ENCODE assay signal across 1 cellular context in the genomic region with DNA sequence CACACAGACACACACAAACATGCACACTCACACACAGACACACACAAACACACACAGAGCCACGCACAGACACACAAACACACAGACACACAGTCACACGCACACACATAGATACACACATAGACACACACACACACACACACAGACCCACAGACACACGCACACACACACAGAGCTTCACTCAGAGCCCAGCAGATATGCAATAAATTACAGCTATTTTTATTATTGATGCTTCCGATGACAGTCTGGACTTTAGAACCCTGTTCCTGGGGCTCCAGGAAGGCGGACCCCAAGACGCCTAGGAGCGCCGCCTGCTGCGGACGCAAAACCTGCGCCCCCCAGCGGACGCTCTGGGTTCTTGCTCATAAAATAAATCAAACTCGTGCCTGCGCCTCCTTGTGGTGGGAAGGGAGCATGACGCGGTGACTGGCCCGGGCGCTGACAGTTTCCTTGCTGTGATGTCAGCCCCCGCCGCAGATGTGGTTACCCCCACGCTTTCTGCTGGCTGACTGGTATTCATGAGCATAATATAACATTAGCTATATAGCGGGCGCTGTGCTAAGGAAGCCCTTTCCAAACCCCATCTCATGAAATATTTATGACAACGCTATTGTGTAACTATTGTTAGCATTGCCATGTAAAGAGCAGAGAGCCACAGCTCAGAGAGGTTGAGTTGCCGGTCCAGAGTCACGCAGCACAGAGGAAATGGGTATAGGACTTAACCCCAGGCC.
TF ChIP-seq lines count a peak whose summit lies in the region.

No MANE protein-coding gene starts in this region.

TF ChIP-seq in K562, 482 proteins besides CTCF, POLR2A, EP300 and RAD21 (continued from another document and continues in another):
- TF ChIP-seq, protein P1, sequence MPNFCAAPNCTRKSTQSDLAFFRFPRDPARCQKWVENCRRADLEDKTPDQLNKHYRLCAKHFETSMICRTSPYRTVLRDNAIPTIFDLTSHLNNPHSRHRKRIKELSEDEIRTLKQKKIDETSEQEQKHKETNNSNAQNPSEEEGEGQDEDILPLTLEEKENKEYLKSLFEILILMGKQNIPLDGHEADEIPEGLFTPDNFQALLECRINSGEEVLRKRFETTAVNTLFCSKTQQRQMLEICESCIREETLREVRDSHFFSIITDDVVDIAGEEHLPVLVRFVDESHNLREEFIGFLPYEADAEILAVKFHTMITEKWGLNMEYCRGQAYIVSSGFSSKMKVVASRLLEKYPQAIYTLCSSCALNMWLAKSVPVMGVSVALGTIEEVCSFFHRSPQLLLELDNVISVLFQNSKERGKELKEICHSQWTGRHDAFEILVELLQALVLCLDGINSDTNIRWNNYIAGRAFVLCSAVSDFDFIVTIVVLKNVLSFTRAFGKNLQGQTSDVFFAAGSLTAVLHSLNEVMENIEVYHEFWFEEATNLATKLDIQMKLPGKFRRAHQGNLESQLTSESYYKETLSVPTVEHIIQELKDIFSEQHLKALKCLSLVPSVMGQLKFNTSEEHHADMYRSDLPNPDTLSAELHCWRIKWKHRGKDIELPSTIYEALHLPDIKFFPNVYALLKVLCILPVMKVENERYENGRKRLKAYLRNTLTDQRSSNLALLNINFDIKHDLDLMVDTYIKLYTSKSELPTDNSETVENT (CRISPR knock-in tag; IDR thresholded peaks at IDR 0.05) = no peak
- TF ChIP-seq, protein P2, sequence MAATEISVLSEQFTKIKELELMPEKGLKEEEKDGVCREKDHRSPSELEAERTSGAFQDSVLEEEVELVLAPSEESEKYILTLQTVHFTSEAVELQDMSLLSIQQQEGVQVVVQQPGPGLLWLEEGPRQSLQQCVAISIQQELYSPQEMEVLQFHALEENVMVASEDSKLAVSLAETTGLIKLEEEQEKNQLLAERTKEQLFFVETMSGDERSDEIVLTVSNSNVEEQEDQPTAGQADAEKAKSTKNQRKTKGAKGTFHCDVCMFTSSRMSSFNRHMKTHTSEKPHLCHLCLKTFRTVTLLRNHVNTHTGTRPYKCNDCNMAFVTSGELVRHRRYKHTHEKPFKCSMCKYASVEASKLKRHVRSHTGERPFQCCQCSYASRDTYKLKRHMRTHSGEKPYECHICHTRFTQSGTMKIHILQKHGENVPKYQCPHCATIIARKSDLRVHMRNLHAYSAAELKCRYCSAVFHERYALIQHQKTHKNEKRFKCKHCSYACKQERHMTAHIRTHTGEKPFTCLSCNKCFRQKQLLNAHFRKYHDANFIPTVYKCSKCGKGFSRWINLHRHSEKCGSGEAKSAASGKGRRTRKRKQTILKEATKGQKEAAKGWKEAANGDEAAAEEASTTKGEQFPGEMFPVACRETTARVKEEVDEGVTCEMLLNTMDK (IDR thresholded peaks at IDR 0.05; ENCODE audit: borderline replicate concordance, insufficient read depth, low read depth, low read length, poor library complexity, severe bottlenecking) = peak; percentile 78
- TF ChIP-seq ESRRA (IDR thresholded peaks at IDR 0.05; ENCODE audit: borderline replicate concordance, low read depth) = peak; percentile 23; the same call in 1 of the 2 replicates
- TF ChIP-seq NR2C2 (CRISPR knock-in tag; IDR thresholded peaks at IDR 0.05) = 0 out of 2 replicates have a peak, but pooled peaks have one; percentile 25
- TF ChIP-seq NR2C2 (tag; IDR thresholded peaks at IDR 0.05) = no peak
- no peak for TF ChIP-seq HOXB6 (CRISPR knock-in tag; IDR thresholded peaks at IDR 0.05; ENCODE audit: borderline replicate concordance)
- TF ChIP-seq GATAD2B (IDR thresholded peaks at IDR 0.05; ENCODE audit: borderline replicate concordance) = 0 out of 2 replicates have a peak, but pooled peaks have one; percentile 36
- TF ChIP-seq CREBBP (IDR thresholded peaks at IDR 0.05; ENCODE audit: low read depth, low read length) = no peak
- peak; percentile 43; the same call in 1 of the 2 replicates for TF ChIP-seq CTBP1 (IDR thresholded peaks at IDR 0.05; ENCODE audit: borderline replicate concordance)
- TF ChIP-seq ZNF707 (CRISPR knock-in tag; conservative IDR thresholded peaks at IDR 0.05) = no peak
- TF ChIP-seq KDM1A (IDR thresholded peaks at IDR 0.05) = peak; percentile 20 to 68; a peak in 2 of 4 replicates
- TF ChIP-seq, protein P3, sequence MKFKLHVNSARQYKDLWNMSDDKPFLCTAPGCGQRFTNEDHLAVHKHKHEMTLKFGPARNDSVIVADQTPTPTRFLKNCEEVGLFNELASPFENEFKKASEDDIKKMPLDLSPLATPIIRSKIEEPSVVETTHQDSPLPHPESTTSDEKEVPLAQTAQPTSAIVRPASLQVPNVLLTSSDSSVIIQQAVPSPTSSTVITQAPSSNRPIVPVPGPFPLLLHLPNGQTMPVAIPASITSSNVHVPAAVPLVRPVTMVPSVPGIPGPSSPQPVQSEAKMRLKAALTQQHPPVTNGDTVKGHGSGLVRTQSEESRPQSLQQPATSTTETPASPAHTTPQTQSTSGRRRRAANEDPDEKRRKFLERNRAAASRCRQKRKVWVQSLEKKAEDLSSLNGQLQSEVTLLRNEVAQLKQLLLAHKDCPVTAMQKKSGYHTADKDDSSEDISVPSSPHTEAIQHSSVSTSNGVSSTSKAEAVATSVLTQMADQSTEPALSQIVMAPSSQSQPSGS (CRISPR knock-in tag; IDR thresholded peaks at IDR 0.05) = no peak
- TF ChIP-seq GATAD2A (IDR thresholded peaks at IDR 0.05) = 0 out of 2 replicates have a peak, but pooled peaks have one; percentile 32
- TF ChIP-seq, protein P4, sequence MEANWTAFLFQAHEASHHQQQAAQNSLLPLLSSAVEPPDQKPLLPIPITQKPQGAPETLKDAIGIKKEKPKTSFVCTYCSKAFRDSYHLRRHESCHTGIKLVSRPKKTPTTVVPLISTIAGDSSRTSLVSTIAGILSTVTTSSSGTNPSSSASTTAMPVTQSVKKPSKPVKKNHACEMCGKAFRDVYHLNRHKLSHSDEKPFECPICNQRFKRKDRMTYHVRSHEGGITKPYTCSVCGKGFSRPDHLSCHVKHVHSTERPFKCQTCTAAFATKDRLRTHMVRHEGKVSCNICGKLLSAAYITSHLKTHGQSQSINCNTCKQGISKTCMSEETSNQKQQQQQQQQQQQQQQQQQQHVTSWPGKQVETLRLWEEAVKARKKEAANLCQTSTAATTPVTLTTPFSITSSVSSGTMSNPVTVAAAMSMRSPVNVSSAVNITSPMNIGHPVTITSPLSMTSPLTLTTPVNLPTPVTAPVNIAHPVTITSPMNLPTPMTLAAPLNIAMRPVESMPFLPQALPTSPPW (CRISPR knock-in tag; IDR thresholded peaks at IDR 0.05) = peak; percentile 72
- no peak for TF ChIP-seq ARNT (IDR thresholded peaks at IDR 0.05)
- peak; percentile 86 for TF ChIP-seq ATF7 (IDR thresholded peaks at IDR 0.05)
- no peak for TF ChIP-seq HNRNPL (IDR thresholded peaks at IDR 0.05; ENCODE audit: low read depth, low read length)
- no peak for TF ChIP-seq TCF3 (CRISPR knock-in tag; IDR thresholded peaks at IDR 0.05)
- TF ChIP-seq SNRNP70 (optimal IDR thresholded peaks at IDR 0.05; ENCODE audit: low read depth, low read length) = no peak
- TF ChIP-seq SRSF9 (IDR thresholded peaks at IDR 0.05; ENCODE audit: borderline replicate concordance, low read depth, low read length) = no peak
- 0 out of 2 replicates have a peak, but pooled peaks have one; percentile 29 for TF ChIP-seq SMARCA5 (IDR thresholded peaks at IDR 0.05)
- peak in 1 of 2 experiments; percentile 35; a peak in 1 of 3 replicates for TF ChIP-seq CBX3 (IDR thresholded peaks at IDR 0.05; ENCODE audit: borderline replicate concordance in 1 of 2, low read length in 2 of 2)
- TF ChIP-seq POLR2AphosphoS2 (IDR thresholded peaks at IDR 0.05; ENCODE audit: low read length) = no peak
- TF ChIP-seq, protein P5, sequence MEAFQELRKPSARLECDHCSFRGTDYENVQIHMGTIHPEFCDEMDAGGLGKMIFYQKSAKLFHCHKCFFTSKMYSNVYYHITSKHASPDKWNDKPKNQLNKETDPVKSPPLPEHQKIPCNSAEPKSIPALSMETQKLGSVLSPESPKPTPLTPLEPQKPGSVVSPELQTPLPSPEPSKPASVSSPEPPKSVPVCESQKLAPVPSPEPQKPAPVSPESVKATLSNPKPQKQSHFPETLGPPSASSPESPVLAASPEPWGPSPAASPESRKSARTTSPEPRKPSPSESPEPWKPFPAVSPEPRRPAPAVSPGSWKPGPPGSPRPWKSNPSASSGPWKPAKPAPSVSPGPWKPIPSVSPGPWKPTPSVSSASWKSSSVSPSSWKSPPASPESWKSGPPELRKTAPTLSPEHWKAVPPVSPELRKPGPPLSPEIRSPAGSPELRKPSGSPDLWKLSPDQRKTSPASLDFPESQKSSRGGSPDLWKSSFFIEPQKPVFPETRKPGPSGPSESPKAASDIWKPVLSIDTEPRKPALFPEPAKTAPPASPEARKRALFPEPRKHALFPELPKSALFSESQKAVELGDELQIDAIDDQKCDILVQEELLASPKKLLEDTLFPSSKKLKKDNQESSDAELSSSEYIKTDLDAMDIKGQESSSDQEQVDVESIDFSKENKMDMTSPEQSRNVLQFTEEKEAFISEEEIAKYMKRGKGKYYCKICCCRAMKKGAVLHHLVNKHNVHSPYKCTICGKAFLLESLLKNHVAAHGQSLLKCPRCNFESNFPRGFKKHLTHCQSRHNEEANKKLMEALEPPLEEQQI (IDR thresholded peaks at IDR 0.05) = no peak
- no peak for TF ChIP-seq LEF1 (IDR thresholded peaks at IDR 0.05)
- TF ChIP-seq, protein P6, sequence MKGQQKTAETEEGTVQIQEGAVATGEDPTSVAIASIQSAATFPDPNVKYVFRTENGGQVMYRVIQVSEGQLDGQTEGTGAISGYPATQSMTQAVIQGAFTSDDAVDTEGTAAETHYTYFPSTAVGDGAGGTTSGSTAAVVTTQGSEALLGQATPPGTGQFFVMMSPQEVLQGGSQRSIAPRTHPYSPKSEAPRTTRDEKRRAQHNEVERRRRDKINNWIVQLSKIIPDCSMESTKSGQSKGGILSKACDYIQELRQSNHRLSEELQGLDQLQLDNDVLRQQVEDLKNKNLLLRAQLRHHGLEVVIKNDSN (CRISPR knock-in tag; IDR thresholded peaks at IDR 0.05) = no peak
- TF ChIP-seq CREM (IDR thresholded peaks at IDR 0.05; ENCODE audit: low read depth) = peak; percentile 89
- peak in 1 of 2 experiments; percentile 56; a peak in 1 of 4 replicates for TF ChIP-seq MAZ (CRISPR knock-in tag; conservative IDR thresholded peaks at IDR 0.05 in 1 of 2, IDR thresholded peaks at IDR 0.05 in 1 of 2)
- no peak for TF ChIP-seq PPARD (CRISPR knock-in tag; IDR thresholded peaks at IDR 0.05)
- peak; percentile 36 for TF ChIP-seq BHLHE40 (IDR thresholded peaks at IDR 0.05; ENCODE audit: low read length)
- TF ChIP-seq, protein P7, sequence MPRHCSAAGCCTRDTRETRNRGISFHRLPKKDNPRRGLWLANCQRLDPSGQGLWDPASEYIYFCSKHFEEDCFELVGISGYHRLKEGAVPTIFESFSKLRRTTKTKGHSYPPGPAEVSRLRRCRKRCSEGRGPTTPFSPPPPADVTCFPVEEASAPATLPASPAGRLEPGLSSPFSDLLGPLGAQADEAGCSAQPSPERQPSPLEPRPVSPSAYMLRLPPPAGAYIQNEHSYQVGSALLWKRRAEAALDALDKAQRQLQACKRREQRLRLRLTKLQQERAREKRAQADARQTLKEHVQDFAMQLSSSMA (CRISPR knock-in tag; IDR thresholded peaks at IDR 0.05) = no peak
- TF ChIP-seq, protein P8, sequence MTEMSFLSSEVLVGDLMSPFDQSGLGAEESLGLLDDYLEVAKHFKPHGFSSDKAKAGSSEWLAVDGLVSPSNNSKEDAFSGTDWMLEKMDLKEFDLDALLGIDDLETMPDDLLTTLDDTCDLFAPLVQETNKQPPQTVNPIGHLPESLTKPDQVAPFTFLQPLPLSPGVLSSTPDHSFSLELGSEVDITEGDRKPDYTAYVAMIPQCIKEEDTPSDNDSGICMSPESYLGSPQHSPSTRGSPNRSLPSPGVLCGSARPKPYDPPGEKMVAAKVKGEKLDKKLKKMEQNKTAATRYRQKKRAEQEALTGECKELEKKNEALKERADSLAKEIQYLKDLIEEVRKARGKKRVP (CRISPR knock-in tag; IDR thresholded peaks at IDR 0.05) = no peak
- TF ChIP-seq ZNF24 (IDR thresholded peaks at IDR 0.05) = 0 out of 2 replicates have a peak, but pooled peaks have one; percentile 12
- TF ChIP-seq U2AF1 (optimal IDR thresholded peaks at IDR 0.05; ENCODE audit: low read depth, low read length) = no peak
- TF ChIP-seq LARP7 (IDR thresholded peaks at IDR 0.05) = 0 out of 2 replicates have a peak, but pooled peaks have one; percentile 68
- 0 out of 2 replicates have a peak, but pooled peaks have one; percentile 43 for TF ChIP-seq ZNF12 (CRISPR knock-in tag; IDR thresholded peaks at IDR 0.05)
- TF ChIP-seq PCBP1 (IDR thresholded peaks at IDR 0.05; ENCODE audit: low read depth, low read length, poor library complexity, severe bottlenecking) = no peak
- peak; percentile 74 for TF ChIP-seq CEBPB (tag; IDR thresholded peaks at IDR 0.05)
- peak; percentile 66 for TF ChIP-seq JUN (IDR thresholded peaks at IDR 0.05; ENCODE audit: borderline replicate concordance, low read depth, low read length)
- no peak for TF ChIP-seq JUN (CRISPR knock-in tag; IDR thresholded peaks at IDR 0.05; ENCODE audit: borderline replicate concordance)
- no peak for TF ChIP-seq SREBF2 (CRISPR knock-in tag; IDR thresholded peaks at IDR 0.05)
- no peak for TF ChIP-seq ZNF668 (CRISPR knock-in tag; IDR thresholded peaks at IDR 0.05)
- TF ChIP-seq PURB (CRISPR knock-in tag; IDR thresholded peaks at IDR 0.05; ENCODE audit: low read depth) = no peak
- peak; percentile 48; the same call in 1 of the 2 replicates for TF ChIP-seq SP1 (CRISPR knock-in tag; IDR thresholded peaks at IDR 0.05)
- TF ChIP-seq FOSL1 (tag; conservative IDR thresholded peaks at IDR 0.05) = no peak; the same call in 1 of the 2 replicates
- no peak for TF ChIP-seq KDM4B (IDR thresholded peaks at IDR 0.05; ENCODE audit: borderline replicate concordance in 2 of 2, low read depth in 1 of 2)
- TF ChIP-seq, protein P9, sequence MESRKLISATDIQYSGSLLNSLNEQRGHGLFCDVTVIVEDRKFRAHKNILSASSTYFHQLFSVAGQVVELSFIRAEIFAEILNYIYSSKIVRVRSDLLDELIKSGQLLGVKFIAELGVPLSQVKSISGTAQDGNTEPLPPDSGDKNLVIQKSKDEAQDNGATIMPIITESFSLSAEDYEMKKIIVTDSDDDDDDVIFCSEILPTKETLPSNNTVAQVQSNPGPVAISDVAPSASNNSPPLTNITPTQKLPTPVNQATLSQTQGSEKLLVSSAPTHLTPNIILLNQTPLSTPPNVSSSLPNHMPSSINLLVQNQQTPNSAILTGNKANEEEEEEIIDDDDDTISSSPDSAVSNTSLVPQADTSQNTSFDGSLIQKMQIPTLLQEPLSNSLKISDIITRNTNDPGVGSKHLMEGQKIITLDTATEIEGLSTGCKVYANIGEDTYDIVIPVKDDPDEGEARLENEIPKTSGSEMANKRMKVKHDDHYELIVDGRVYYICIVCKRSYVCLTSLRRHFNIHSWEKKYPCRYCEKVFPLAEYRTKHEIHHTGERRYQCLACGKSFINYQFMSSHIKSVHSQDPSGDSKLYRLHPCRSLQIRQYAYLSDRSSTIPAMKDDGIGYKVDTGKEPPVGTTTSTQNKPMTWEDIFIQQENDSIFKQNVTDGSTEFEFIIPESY (CRISPR knock-in tag; IDR thresholded peaks at IDR 0.05) = peak; percentile 61; the same call in 1 of the 2 replicates
